In the genomic region with DNA sequence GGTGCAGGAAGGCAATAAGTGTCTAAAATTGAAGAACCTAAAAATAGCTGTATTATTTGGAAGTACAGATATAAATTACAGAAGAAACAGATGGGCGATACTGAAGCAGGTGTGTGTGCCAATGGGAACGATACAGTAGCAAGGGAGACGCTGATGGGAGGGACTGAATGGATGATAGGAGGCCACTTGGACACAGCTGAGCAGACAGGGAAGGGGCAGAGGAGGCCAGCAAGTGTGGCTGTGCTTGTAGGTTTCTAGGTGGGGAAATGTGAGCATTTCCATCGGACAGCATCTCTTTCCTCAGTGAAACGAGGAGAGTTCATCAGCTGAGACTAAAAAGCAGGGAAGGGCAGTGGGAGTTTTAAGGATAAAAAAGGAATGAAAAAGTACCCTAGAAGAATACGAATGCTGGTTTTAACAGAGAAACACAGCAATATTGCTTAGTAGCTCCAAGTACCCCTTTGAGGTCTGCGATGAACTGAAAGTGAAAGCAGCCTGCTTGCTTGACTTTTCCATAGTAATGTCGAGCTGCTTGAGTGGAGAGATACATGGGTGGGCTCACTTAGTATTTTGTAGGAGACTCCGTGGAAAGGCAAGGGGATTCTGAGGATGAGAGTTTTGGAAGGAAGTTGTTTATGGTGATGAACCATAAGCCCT, we compare ENCODE assay signal across 8 cellular contexts.
A peak's percentile ranks its signal among the peaks of the same experiment; 100 is the strongest.
DNase-seq lines count a peak whose midpoint lies in the region; ATAC-seq and TF ChIP-seq lines count a peak whose summit lies in the region.

No MANE protein-coding gene starts in this region.

- H3K4me3 ChIP-seq in dorsolateral prefrontal cortex (peak overlapping the region in 57 of 59 donors; percentile 22 to 69 (median 48)), skeletal muscle satellite cell (ENCODE audit: low read length) (peak overlapping the region; percentile 56)

- no peaks in the 10 kb centered on the region for H3K9me3 ChIP-seq in skeletal muscle satellite cell (replicated peaks; ENCODE audit: low read length)

- H3K4me1 ChIP-seq in skeletal muscle satellite cell (ENCODE audit: control insufficient read depth, insufficient read depth, low read length) = no peaks in the 10 kb centered on the region

- H3K36me3 ChIP-seq in skeletal muscle satellite cell (ENCODE audit: insufficient read depth, low read length) = no peaks in the 10 kb centered on the region

- no peak for TF ChIP-seq CTCF in dorsolateral prefrontal cortex (IDR thresholded peaks at IDR 0.05 in 54 of 56, conservative IDR thresholded peaks at IDR 0.05 in 2 of 56; ENCODE audit: low read depth in 1 of 56, partially characterized antibody in 56 of 56)

- peak overlapping the region; percentile 75 for H3K4me2 ChIP-seq in skeletal muscle satellite cell (ENCODE audit: low read length)

- no peak overlapping the region for H3K9ac ChIP-seq in skeletal muscle satellite cell (ENCODE audit: low read depth, low read length)

- H3K27ac ChIP-seq in dorsolateral prefrontal cortex = no peak overlapping the region

- H3K27me3 ChIP-seq in dorsolateral prefrontal cortex (peaks cover 0 to 4% (median 0%) of the 10 kb centered on the region in 45 donors), skeletal muscle satellite cell (ENCODE audit: control insufficient read depth, insufficient read depth, low read length) (no peaks in the 10 kb centered on the region)

- peak; percentile 19 for DNase-seq in GM03348 (ENCODE audit: low spot score)
- DNase-seq in NCI-H345 treated with DMSO at 0.1 percent for 48 hours (lab: John Stamatoyannopoulos, UW; ENCODE audit: unreplicated experiment) = peak; percentile 6
- no peak for DNase-seq in dorsolateral prefrontal cortex
- no peak for DNase-seq in cerebellum (ENCODE audit: low spot score)
- no peak for DNase-seq in activated effector memory CD4-positive, alpha-beta T cell treated with Interleukin-2 at 50 U/mL for 16 hours

- intact Hi-C loops in dorsolateral prefrontal cortex (cut with DNase I) = no loop called here

- ATAC-seq in GM21576 (IDR thresholded peaks at IDR 0.05; ENCODE audit: unreplicated experiment) = peak; percentile 38
- ATAC-seq in esophagus mucosa = no peak

Comparison
In these comparisons a context has a peak if more than half of its experiments do, and no peak if none do; other contexts are left out.
1. DNase-seq: peak in GM03348 (single experiment) and NCI-H345 treated with DMSO at 0.1 percent for 48 hours (single experiment); none in dorsolateral prefrontal cortex (0 of 10), cerebellum (single experiment) and activated effector memory CD4-positive, alpha-beta T cell treated with Interleukin-2 at 50 U/mL for 16 hours (single experiment).